Comparison of ENCODE assay signal across 14 cellular contexts in the genomic region with DNA sequence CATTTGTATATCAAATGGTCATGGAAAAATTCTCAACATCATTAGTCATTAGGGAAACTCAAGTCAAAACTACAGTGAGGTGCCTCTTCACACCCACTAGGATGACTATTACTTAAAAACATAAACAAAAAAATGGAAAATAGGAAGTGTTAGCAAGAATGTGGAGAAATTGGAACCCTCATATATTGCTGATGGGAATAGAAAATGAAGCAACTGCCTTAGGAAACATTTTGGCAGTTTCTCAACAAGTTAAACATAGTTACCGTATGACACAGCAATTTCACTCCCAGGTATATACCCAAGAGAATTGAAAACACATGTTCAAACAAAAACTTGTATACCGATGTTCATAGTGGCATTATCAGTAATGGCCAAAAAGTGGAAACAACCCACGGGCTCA. TPM values are rescaled to one million over a fixed set of nuclear protein-coding genes. Genes with fewer than 3 reads are reported as not detected.
"Had no signal": no experiment of that assay in that cellular context is flagged by ENCODE, and none has a peak within 500 bp of the region (broad histone marks: within the 10 kb centered on the region; RNA-seq: fewer than 3 reads in every experiment).

No MANE protein-coding gene starts in this region.

- H3K4me2 ChIP-seq: smooth muscle cell had no signal

- H3K4me1 ChIP-seq: right lobe of liver had no signal

- H3K9me3 ChIP-seq: ovary, right lobe of liver had no signal

- H3K27ac ChIP-seq: ovary, right lobe of liver had no signal

- DNase-seq: activated CD4-positive, alpha-beta T cell treated with anti-CD3 and anti-CD28 coated beads, Interleukin-2, amount 10 ng/mL, durations not matched to agents 7 days and 5 days; activated CD8-positive, alpha-beta memory T cell treated with anti-CD3 and anti-CD28 coated beads for 24 hours; activated gamma-delta T cell treated with Interleukin-2 at 50 U/mL for 16 hours; activated naive CD8-positive, alpha-beta T cell treated with anti-CD3 and anti-CD28 coated beads, Interleukin-2, amount 10 ng/mL, durations not matched to agents 7 days and 5 days; aorta; islet precursor cell; naive thymus-derived CD4-positive, alpha-beta T cell; ovary; right lobe of liver; stimulated activated naive CD8-positive, alpha-beta T cell treated with anti-CD3 and anti-CD28 coated beads, Interleukin-15, amount 100 ng/mL, for 72 hours had no signal

- H3K27me3 ChIP-seq: ovary, right lobe of liver had no signal

- H3K36me3 ChIP-seq: ovary, right lobe of liver had no signal

- ATAC-seq: left lobe of liver; naive thymus-derived CD4-positive, alpha-beta T cell; stimulated activated naive CD8-positive, alpha-beta T cell treated with anti-CD3 and anti-CD28 coated beads, Interleukin-15, amount 100 ng/mL, for 72 hours had no signal

- H3K4me3 ChIP-seq: ovary, right lobe of liver, smooth muscle cell had no signal

RNA-seq across cellular contexts. Expression of a gene that starts 18.1 kb away (rescaled TPM):
- total RNA-seq: activated CD4-positive, alpha-beta T cell treated with anti-CD3 and anti-CD28 coated beads, Interleukin-2, amount 10 ng/mL, durations not matched to agents 7 days and 5 days; activated naive CD8-positive, alpha-beta T cell treated with anti-CD3 and anti-CD28 coated beads, Interleukin-2, amount 10 ng/mL, durations not matched to agents 7 days and 5 days; dermis microvascular lymphatic vessel endothelial cell; naive thymus-derived CD4-positive, alpha-beta T cell; T-helper 2 cell treated with Interferon-gamma antibody and Interleukin-4, amounts not matched to agents 100 ng/mL and 5 ng/mL, for 36 hours had no signal
- polyA plus RNA-seq: naive thymus-derived CD4-positive, alpha-beta T cell had no signal
